1 cellular context compared by ENCODE assay signal in genomic region chr5:108607421-108607820, GRCh38.
TF ChIP-seq lines count a peak whose summit lies in the region.

No MANE protein-coding gene starts in this region.

TF ChIP-seq in SK-N-SH treated with all-trans-retinoic acid at 6 μM for 48 hours, 23 proteins besides CTCF, POLR2A, EP300 and RAD21 (continued from another document):
- TF ChIP-seq CREB5 (CRISPR knock-in tag; IDR thresholded peaks at IDR 0.05; ENCODE audit: low read depth): no peak
